19 cellular contexts compared by ENCODE assay signal in genomic region chr1:7249516-7249915, GRCh38.
DNase-seq lines count a peak whose midpoint lies in the region; ATAC-seq, FAIRE-seq and TF ChIP-seq lines count a peak whose summit lies in the region.
"Had no signal": no experiment of that assay in that cellular context is flagged by ENCODE, and none has a peak within 500 bp of the region (broad histone marks: within the 10 kb centered on the region; RNA-seq: fewer than 3 reads in every experiment).

No MANE protein-coding gene starts in this region.

- H3K4me1 ChIP-seq in astrocyte (ENCODE audit: insufficient read depth, low read length) (peaks cover 27% of the 10 kb centered on the region), aorta (ENCODE audit: control insufficient read depth in 1 of 2, insufficient read depth in 2 of 2, low read length in 2 of 2) (no peaks in the 10 kb centered on the region)
- H3K4me1 ChIP-seq: BLaER1 had no signal

- no peaks in the 10 kb centered on the region for H3K9me3 ChIP-seq in astrocyte (ENCODE audit: insufficient read depth, low read depth, low read length)
- H3K9me3 ChIP-seq in aorta (ENCODE audit: control insufficient read depth, low read length): no peaks in the 10 kb centered on the region
- H3K9me3 ChIP-seq: BLaER1 had no signal

- no peaks in the 10 kb centered on the region for H3K36me3 Mint-ChIP-seq in activated CD8-positive, alpha-beta memory T cell treated with anti-CD3 and anti-CD28 coated beads, Interleukin-2, amount 10 ng/mL, durations not matched to agents 7 days and 5 days
- H3K36me3 Mint-ChIP-seq in astrocyte (ENCODE audit: low read depth, unreplicated experiment): no peaks in the 10 kb centered on the region
- H3K36me3 Mint-ChIP-seq: CD4-positive, CD25-positive, alpha-beta regulatory T cell had no signal

- intact Hi-C loops in lower leg skin (cut with DNase I; ENCODE audit: low total_unique reads) (no loop called here), aorta (cut with DNase I) (no loop called here)

- H3K27ac ChIP-seq in astrocyte (ENCODE audit: low read depth, low read length) (no peak overlapping the region), aorta (ENCODE audit: low read depth in 1 of 2, low read length in 2 of 2) (no peak overlapping the region)
- H3K27ac ChIP-seq: 22Rv1, BLaER1 had no signal

- FAIRE-seq in astrocyte (lab: Jason Lieb, UNC): no peak
- FAIRE-seq: GM12892, HepG2, HTR-8/SVneo had no signal

- H3K4me3 ChIP-seq in astrocyte (ENCODE audit: insufficient read depth, low read depth, low read length) (no peak overlapping the region), lower leg skin (ENCODE audit: low read depth, poor library complexity, severe bottlenecking) (no peak overlapping the region), aorta (ENCODE audit: low read length in 2 of 2) (no peak overlapping the region)
- H3K4me3 ChIP-seq: BLaER1 had no signal

- no peak overlapping the region for H3K4me3 Mint-ChIP-seq in activated CD8-positive, alpha-beta memory T cell treated with anti-CD3 and anti-CD28 coated beads, Interleukin-2, amount 10 ng/mL, durations not matched to agents 7 days and 5 days
- H3K4me3 Mint-ChIP-seq in astrocyte (ENCODE audit: unreplicated experiment): no peak overlapping the region
- H3K4me3 Mint-ChIP-seq: CD4-positive, CD25-positive, alpha-beta regulatory T cell; H9 had no signal

- DNase-seq in activated CD8-positive, alpha-beta memory T cell treated with anti-CD3 and anti-CD28 coated beads, Interleukin-2, amount 10 ng/mL, durations not matched to agents 7 days and 5 days: peak; percentile 3
- DNase-seq in activated CD8-positive, alpha-beta memory T cell treated with anti-CD3 and anti-CD28 coated beads, Interleukin-2, amount 50 U/mL, for 4 hours: no peak
- DNase-seq in astrocyte (ENCODE audit: low read depth) (no peak), lower leg skin (ENCODE audit: low spot score in 2 of 2) (peak; percentile 1 to 43), aorta (no peak), NCI-H146 (lab: John Stamatoyannopoulos, UW) (no peak)
- DNase-seq: AML-193; CD4-positive, CD25-positive, alpha-beta regulatory T cell; DMS53; GDM1; GOT3; H9 had no signal

- no peaks in the 10 kb centered on the region for H4K20me1 ChIP-seq in astrocyte (ENCODE audit: insufficient read depth, low read length)
- H4K20me1 ChIP-seq: BLaER1 had no signal

- H3K79me2 ChIP-seq in astrocyte (ENCODE audit: insufficient read depth, low read length): no peaks in the 10 kb centered on the region

- H2AFZ ChIP-seq in astrocyte (ENCODE audit: low read depth, low read length): no peak overlapping the region

- no peak overlapping the region for H3K27ac Mint-ChIP-seq in activated CD8-positive, alpha-beta memory T cell treated with anti-CD3 and anti-CD28 coated beads, Interleukin-2, amount 10 ng/mL, durations not matched to agents 7 days and 5 days
- no peak overlapping the region for H3K27ac Mint-ChIP-seq in astrocyte (ENCODE audit: unreplicated experiment)
- H3K27ac Mint-ChIP-seq: CD4-positive, CD25-positive, alpha-beta regulatory T cell; H9 had no signal

- no peaks in the 10 kb centered on the region for H3K4me1 Mint-ChIP-seq in activated CD8-positive, alpha-beta memory T cell treated with anti-CD3 and anti-CD28 coated beads, Interleukin-2, amount 10 ng/mL, durations not matched to agents 7 days and 5 days
- H3K4me1 Mint-ChIP-seq in astrocyte (ENCODE audit: low read depth, unreplicated experiment): peaks cover 5% of the 10 kb centered on the region
- H3K4me1 Mint-ChIP-seq: CD4-positive, CD25-positive, alpha-beta regulatory T cell had no signal

- CTCF ChIA-PET in activated CD8-positive, alpha-beta memory T cell treated with anti-CD3 and anti-CD28 coated beads, Interleukin-2, amount 10 ng/mL, durations not matched to agents 7 days and 5 days (lab: Charles Lee): no interaction called here

- peak overlapping the region; percentile 21 for H3K4me2 ChIP-seq in astrocyte (ENCODE audit: low read length)
- H3K4me2 ChIP-seq: BLaER1 had no signal

- H3K36me3 ChIP-seq in astrocyte (ENCODE audit: insufficient read depth, low read length) (no peaks in the 10 kb centered on the region), aorta (ENCODE audit: control insufficient read depth in 1 of 2, insufficient read depth in 2 of 2, low read length in 1 of 2) (no peaks in the 10 kb centered on the region)
- H3K36me3 ChIP-seq: BLaER1 had no signal

- no peak for TF ChIP-seq POLR2A in lower leg skin (IDR thresholded peaks at IDR 0.05)

- TF ChIP-seq CTCF in astrocyte (IDR thresholded peaks at IDR 0.05; ENCODE audit: insufficient read depth, low read depth, low read length): no peak
- no peak for TF ChIP-seq CTCF in lower leg skin (IDR thresholded peaks at IDR 0.05)

- H3K27me3 Mint-ChIP-seq in activated CD8-positive, alpha-beta memory T cell treated with anti-CD3 and anti-CD28 coated beads, Interleukin-2, amount 10 ng/mL, durations not matched to agents 7 days and 5 days: peaks cover 8% of the 10 kb centered on the region
- peaks cover 2% of the 10 kb centered on the region for H3K27me3 Mint-ChIP-seq in astrocyte (ENCODE audit: low read depth, unreplicated experiment)

- no peaks in the 10 kb centered on the region for H3K27me3 ChIP-seq in astrocyte (ENCODE audit: insufficient read depth, low read length)
- H3K27me3 ChIP-seq in aorta (ENCODE audit: control insufficient read depth in 1 of 2, insufficient read depth in 2 of 2, low read length in 1 of 2): peaks cover 0 to 4% of the 10 kb centered on the region in 2 donors
- H3K27me3 ChIP-seq: BLaER1 had no signal

- no peak overlapping the region for H3K9ac ChIP-seq in astrocyte (ENCODE audit: low read length)
- H3K9ac ChIP-seq: BLaER1 had no signal

- ATAC-seq in activated CD8-positive, alpha-beta memory T cell treated with anti-CD3 and anti-CD28 coated beads, Interleukin-2, amount 10 ng/mL, durations not matched to agents 7 days and 5 days: no peak
- ATAC-seq in HG02642 (IDR thresholded peaks at IDR 0.05; ENCODE audit: poor library complexity, unreplicated experiment): no peak
- no peak for ATAC-seq in HG02973 (IDR thresholded peaks at IDR 0.05; ENCODE audit: unreplicated experiment)
- ATAC-seq in aorta (ENCODE audit: low FRiP score): no peak
- ATAC-seq: HepG2 had no signal

- no peaks in the 10 kb centered on the region for H3K9me3 Mint-ChIP-seq in activated CD8-positive, alpha-beta memory T cell treated with anti-CD3 and anti-CD28 coated beads, Interleukin-2, amount 10 ng/mL, durations not matched to agents 7 days and 5 days (ENCODE audit: low read depth)
- H3K9me3 Mint-ChIP-seq in astrocyte (ENCODE audit: unreplicated experiment): peaks cover 2% of the 10 kb centered on the region
- H3K9me3 Mint-ChIP-seq: H9 had no signal

- WGBS in lower leg skin, 2 donors: 71 to 77% methylated on average over 3 of the region's 3 CpGs
- WGBS in aorta, 2 donors: 66 to 68% methylated on average over 3 of the region's 3 CpGs

Comparison
In these comparisons a context has a peak if more than half of its experiments do, and no peak if none do; other contexts are left out.
1. DNase-seq: peak in activated CD8-positive, alpha-beta memory T cell treated with anti-CD3 and anti-CD28 coated beads, Interleukin-2, amount 10 ng/mL, durations not matched to agents 7 days and 5 days (single experiment) and lower leg skin (2 of 2); none in activated CD8-positive, alpha-beta memory T cell treated with anti-CD3 and anti-CD28 coated beads, Interleukin-2, amount 50 U/mL, for 4 hours (single experiment), astrocyte (single experiment), aorta (0 of 2) and NCI-H146 (single experiment).